10 cellular contexts compared by ENCODE assay signal in the genomic region with DNA sequence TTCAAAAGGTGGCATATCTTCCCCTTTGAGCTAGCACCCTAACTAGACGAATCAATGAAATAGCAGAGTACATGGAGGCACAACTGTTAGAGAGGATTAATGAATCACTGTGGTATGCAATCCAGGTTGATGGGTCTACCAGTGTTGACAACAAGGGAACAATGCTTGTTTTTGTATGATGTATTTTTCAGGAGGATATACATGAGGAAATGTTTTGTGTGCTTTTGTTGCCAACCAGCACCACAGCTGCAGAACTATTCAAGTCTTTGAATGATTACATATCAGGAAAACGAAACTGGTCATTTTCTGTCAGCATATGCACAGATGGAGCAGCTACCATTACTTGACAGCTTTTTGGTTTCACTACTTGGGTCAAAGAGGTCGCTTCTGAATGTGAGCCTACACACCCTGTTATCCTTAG.
A peak's percentile ranks its signal among the peaks of the same experiment; 100 is the strongest.
DNase-seq lines count a peak whose midpoint lies in the region; ATAC-seq lines count a peak whose summit lies in the region.
"Had no signal": no experiment of that assay in that cellular context is flagged by ENCODE, and none has a peak within 500 bp of the region (broad histone marks: within the 10 kb centered on the region; RNA-seq: fewer than 3 reads in every experiment).

No MANE protein-coding gene starts in this region.

- no peak overlapping the region for H3K27ac ChIP-seq in epithelial cell of prostate
- H3K27ac ChIP-seq: stomach had no signal

- peak; percentile 44 for DNase-seq in HT1080 (ENCODE audit: low read depth)
- DNase-seq in epithelial cell of prostate (ENCODE audit: low read depth, low spot score): peak; percentile 22
- no peak for DNase-seq in NCI-H1417 treated with DMSO at 0.1 percent for 48 hours (lab: John Stamatoyannopoulos, UW)
- DNase-seq in iPS-NIHi7 (ENCODE audit: extremely low spot score): no peak
- DNase-seq: activated effector memory CD4-positive, alpha-beta T cell treated with Interleukin-2 at 50 U/mL for 16 hours; COR-L47; stomach had no signal

- ATAC-seq in GM18508 (IDR thresholded peaks at IDR 0.05; ENCODE audit: insufficient read depth, unreplicated experiment) (peak; percentile 35), GM19438 (IDR thresholded peaks at IDR 0.05; ENCODE audit: low read depth, unreplicated experiment) (peak; percentile 61), HG03457 (IDR thresholded peaks at IDR 0.05; ENCODE audit: unreplicated experiment) (no peak)

Comparison
In these comparisons a context has a peak if more than half of its experiments do, and no peak if none do; other contexts are left out.
1. DNase-seq: peak in HT1080 (single experiment) and epithelial cell of prostate (single experiment); none in NCI-H1417 treated with DMSO at 0.1 percent for 48 hours (single experiment) and iPS-NIHi7 (single experiment).